8 cellular contexts compared by ENCODE assay signal in the genomic region with DNA sequence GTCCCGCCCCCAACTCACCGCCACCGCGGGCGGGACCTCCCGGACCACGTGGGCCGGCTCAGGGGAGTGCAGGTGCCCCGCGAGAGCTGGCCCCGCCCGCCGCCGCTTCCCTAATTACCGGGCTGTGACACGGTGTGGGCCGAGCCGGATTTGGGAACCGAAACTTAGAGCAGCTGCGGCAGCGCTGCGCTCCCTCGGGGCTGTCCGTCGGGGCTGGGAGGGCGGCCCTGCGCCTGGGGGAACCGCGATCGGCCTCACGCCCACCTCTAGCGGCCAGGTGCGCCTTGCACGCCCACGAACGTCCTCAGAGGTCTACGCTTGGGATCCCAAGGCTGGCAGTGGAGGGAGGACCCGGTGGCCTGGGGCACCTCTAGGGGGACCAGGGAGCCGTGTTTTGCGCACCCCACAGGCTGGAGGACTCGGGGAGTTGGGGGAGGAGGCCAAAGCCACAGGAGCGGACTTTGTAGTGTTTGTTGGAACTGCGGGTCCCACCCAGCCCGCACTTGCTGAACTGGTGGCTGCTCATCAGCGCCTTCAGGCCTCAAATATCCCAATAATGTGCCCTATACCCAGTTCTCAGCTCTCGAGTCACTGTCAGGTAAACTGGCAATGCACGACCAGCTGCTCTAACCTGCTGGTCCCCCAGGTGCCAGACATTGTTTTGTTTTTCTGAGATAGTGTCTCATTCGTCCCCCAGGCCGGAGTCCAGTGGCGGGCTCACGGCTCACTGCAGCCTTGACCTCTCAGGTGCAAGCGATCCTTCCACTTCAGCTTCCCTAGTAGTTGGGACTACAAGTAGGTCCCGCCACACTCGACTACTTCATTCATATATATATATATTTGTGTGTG. TPM values are rescaled to one million over a fixed set of nuclear protein-coding genes. Genes with fewer than 3 reads are reported as not detected.
DNase-seq lines count a peak whose midpoint lies in the region; ATAC-seq and TF ChIP-seq lines count a peak whose summit lies in the region.

No MANE protein-coding gene starts in this region.

- CTCF ChIA-PET in SK-N-SH (lab: Yijun Ruan, JAX): interaction anchor here (1.3 to 5.6 kb wide), 4 partner anchors 53 to 266 kb away, joined by 3 to 54 read pairs (median 3); no protein-coding TSS in a partner anchor

- peak overlapping the region; percentile 5; the same call in 1 of the 2 replicates for H3K9ac ChIP-seq in SK-N-SH

- no peak for TF ChIP-seq CTCF in SK-N-SH (IDR thresholded peaks at IDR 0.05)

- ATAC-seq in GM21447 (IDR thresholded peaks at IDR 0.05; ENCODE audit: unreplicated experiment): peak; percentile 52

- H4K20me1 ChIP-seq in SK-N-SH (ENCODE audit: insufficient read depth): peaks cover 23% of the 10 kb centered on the region

- H3K4me3 ChIP-seq in SK-N-SH (ENCODE audit: low read depth in 2 of 2, low read length in 1 of 2): peak overlapping the region; percentile 49 to 80; a peak in 3 of 4 replicates
- H3K4me3 ChIP-seq in iPS DF 6.9 (ENCODE audit: low read length): peak overlapping the region; percentile 87; the same call in 1 of the 2 replicates
- peak overlapping the region; percentile 56 to 93 (median 82) for H3K4me3 ChIP-seq in skin epidermis

- peak overlapping the region in 1 of 2 experiments; percentile 67; a peak in 1 of 4 replicates for H3K27ac ChIP-seq in SK-N-SH (ENCODE audit: low read depth in 2 of 2, low read length in 1 of 2)
- H3K27ac ChIP-seq in iPS DF 6.9 (ENCODE audit: low read length): no peak overlapping the region
- peak overlapping the region; percentile 72 to 98 (median 90) for H3K27ac ChIP-seq in skin epidermis

- H3K36me3 ChIP-seq in SK-N-SH (replicated peaks in 1 of 2; ENCODE audit: control insufficient read depth in 1 of 2, insufficient read depth in 2 of 2, low read length in 1 of 2) (peaks cover 0 to 2% of the 10 kb centered on the region in 2 experiments), iPS DF 6.9 (ENCODE audit: control insufficient read depth, insufficient read depth, low read length) (no peaks in the 10 kb centered on the region)

- POLR2A ChIA-PET in SK-N-SH (lab: Yijun Ruan, JAX): interaction anchor here (0.7 kb wide), 1 partner anchor 69 kb away, joined by 3 read pairs; no protein-coding TSS in a partner anchor

- TF ChIP-seq EP300 in SK-N-SH (IDR thresholded peaks at IDR 0.05; ENCODE audit: borderline replicate concordance in 1 of 2, low read depth in 1 of 2, low read length in 1 of 2): no peak

- no peak for TF ChIP-seq RAD21 in SK-N-SH (IDR thresholded peaks at IDR 0.05; ENCODE audit: low read length)

- H3K27me3 ChIP-seq in SK-N-SH (ENCODE audit: insufficient read depth): no peaks in the 10 kb centered on the region
- no peaks in the 10 kb centered on the region for H3K27me3 ChIP-seq in iPS DF 6.9 (ENCODE audit: control insufficient read depth, insufficient read depth, low read length)

- no peaks in the 10 kb centered on the region for H3K9me2 ChIP-seq in SK-N-SH

- no peak overlapping the region; the same call in 1 of the 2 replicates for H2AFZ ChIP-seq in SK-N-SH (ENCODE audit: low read depth)

- peak; percentile 79 for DNase-seq in Daoy (ENCODE audit: low read depth)
- peak; percentile 79 for DNase-seq in HuH-7.5 (ENCODE audit: low spot score)
- no peak for DNase-seq in SK-N-SH
- DNase-seq in activated naive CD8-positive, alpha-beta T cell treated with anti-CD3 and anti-CD28 coated beads, Interleukin-2, amount 50 U/mL, for 16 hours (ENCODE audit: low read depth, low spot score): peak; percentile 37
- no peak for DNase-seq in iPS DF 6.9 (ENCODE audit: low read depth, low spot score)
- DNase-seq in NCI-H1694 treated with DMSO at 0.1 percent for 48 hours (lab: John Stamatoyannopoulos, UW): no peak

- H3K4me2 ChIP-seq in SK-N-SH: peak overlapping the region; percentile 81

- H3K4me1 ChIP-seq in SK-N-SH (ENCODE audit: control insufficient read depth in 1 of 2, insufficient read depth in 2 of 2, low read depth in 1 of 2, low read length in 1 of 2) (peaks cover 4 to 38% of the 10 kb centered on the region in 2 experiments; a peak in 2 of 4 replicates), iPS DF 6.9 (ENCODE audit: control insufficient read depth, insufficient read depth, low read length) (peaks cover 10% of the 10 kb centered on the region)

- peaks cover 28% of the 10 kb centered on the region for H3F3A ChIP-seq in SK-N-SH (replicated peaks; ENCODE audit: insufficient read depth)

- peaks cover 40% of the 10 kb centered on the region for H3K79me2 ChIP-seq in SK-N-SH (ENCODE audit: insufficient read depth)

- WGBS in SK-N-SH (ENCODE audit: low lambda C conversion rate): 65% methylated on average over 22 of the region's 54 CpGs
- no CpG with 5 or more reads among the region's 54 CpGs for WGBS in iPS DF 6.9 (ENCODE audit: insufficient coverage, insufficient read length)

- H3K9me3 ChIP-seq in SK-N-SH: no peaks in the 10 kb centered on the region
- H3K9me3 ChIP-seq in iPS DF 6.9 (ENCODE audit: control insufficient read depth, insufficient read depth, low read length): no peaks in the 10 kb centered on the region

TF ChIP-seq in SK-N-SH, 30 proteins besides CTCF, POLR2A, EP300 and RAD21:
- peak; percentile 0; the same call in 1 of the 2 replicates for TF ChIP-seq MXI1 (IDR thresholded peaks at IDR 0.05; ENCODE audit: low read depth, low read length)
- no peak for TF ChIP-seq FOXM1 (IDR thresholded peaks at IDR 0.05; ENCODE audit: low read depth)
- TF ChIP-seq, protein P1, sequence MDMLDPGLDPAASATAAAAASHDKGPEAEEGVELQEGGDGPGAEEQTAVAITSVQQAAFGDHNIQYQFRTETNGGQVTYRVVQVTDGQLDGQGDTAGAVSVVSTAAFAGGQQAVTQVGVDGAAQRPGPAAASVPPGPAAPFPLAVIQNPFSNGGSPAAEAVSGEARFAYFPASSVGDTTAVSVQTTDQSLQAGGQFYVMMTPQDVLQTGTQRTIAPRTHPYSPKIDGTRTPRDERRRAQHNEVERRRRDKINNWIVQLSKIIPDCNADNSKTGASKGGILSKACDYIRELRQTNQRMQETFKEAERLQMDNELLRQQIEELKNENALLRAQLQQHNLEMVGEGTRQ (IDR thresholded peaks at IDR 0.05; ENCODE audit: borderline replicate concordance, low read depth, low read length): peak; percentile 4; the same call in 1 of the 2 replicates
- no peak for TF ChIP-seq MEF2A (IDR thresholded peaks at IDR 0.05; ENCODE audit: borderline replicate concordance, low read depth)
- no peak for TF ChIP-seq PBX3 (IDR thresholded peaks at IDR 0.05)
- TF ChIP-seq NFIC (IDR thresholded peaks at IDR 0.05; ENCODE audit: borderline replicate concordance): no peak
- TF ChIP-seq, protein P2, sequence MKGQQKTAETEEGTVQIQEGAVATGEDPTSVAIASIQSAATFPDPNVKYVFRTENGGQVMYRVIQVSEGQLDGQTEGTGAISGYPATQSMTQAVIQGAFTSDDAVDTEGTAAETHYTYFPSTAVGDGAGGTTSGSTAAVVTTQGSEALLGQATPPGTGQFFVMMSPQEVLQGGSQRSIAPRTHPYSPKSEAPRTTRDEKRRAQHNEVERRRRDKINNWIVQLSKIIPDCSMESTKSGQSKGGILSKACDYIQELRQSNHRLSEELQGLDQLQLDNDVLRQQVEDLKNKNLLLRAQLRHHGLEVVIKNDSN (IDR thresholded peaks at IDR 0.05; ENCODE audit: borderline replicate concordance, low read depth): peak; percentile 68; the same call in 1 of the 2 replicates
- TF ChIP-seq, protein P3, sequence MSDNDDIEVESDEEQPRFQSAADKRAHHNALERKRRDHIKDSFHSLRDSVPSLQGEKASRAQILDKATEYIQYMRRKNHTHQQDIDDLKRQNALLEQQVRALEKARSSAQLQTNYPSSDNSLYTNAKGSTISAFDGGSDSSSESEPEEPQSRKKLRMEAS (IDR thresholded peaks at IDR 0.05; ENCODE audit: low read depth): peak; percentile 2; the same call in 1 of the 2 replicates
TF ChIP-seq in SK-N-SH: peak in this region for 4.

RNA-seq across cellular contexts. Expression of gene NADK, which starts 0.8 kb away (rescaled TPM):
- 31.2 and 39.5 TPM in 2 replicates for total RNA-seq in Daoy (2014; rRNA removed; shearing (Covaris generic))
- 66.2 and 70.4 TPM in 2 replicates for polyA plus RNA-seq in SK-N-SH (2012; rRNA removed)
- 31.7 and 41.3 TPM in 2 replicates for polyA plus RNA-seq in SK-N-SH (2012; cell fraction: cytosol; rRNA removed)
- polyA plus RNA-seq in SK-N-SH (2012; cell fraction: nucleus; rRNA removed): 171 and 178 TPM in 2 replicates

RNA-seq across cellular contexts. Expression of gene CDK11A, which starts 54.9 kb away (rescaled TPM):
- total RNA-seq in Daoy (2014; rRNA removed; shearing (Covaris generic)): 10.0 and 13.5 TPM in 2 replicates
- polyA plus RNA-seq in SK-N-SH (2012; rRNA removed): 22.0 and 24.0 TPM in 2 replicates
- polyA plus RNA-seq in SK-N-SH (2012; cell fraction: cytosol; rRNA removed): 9.6 and 10.1 TPM in 2 replicates
- 159 and 185 TPM in 2 replicates for polyA plus RNA-seq in SK-N-SH (2012; cell fraction: nucleus; rRNA removed)

Comparison
In these comparisons a context has a peak if more than half of its experiments do, and no peak if none do; other contexts are left out.
1. DNase-seq: peak in Daoy (single experiment), HuH-7.5 (single experiment) and activated naive CD8-positive, alpha-beta T cell treated with anti-CD3 and anti-CD28 coated beads, Interleukin-2, amount 50 U/mL, for 16 hours (single experiment); none in SK-N-SH (single experiment), iPS DF 6.9 (single experiment) and NCI-H1694 treated with DMSO at 0.1 percent for 48 hours (single experiment).
2. Peak in every context shown above with its lines, with median percentiles within 50 percentile points of each other: H3K4me3 ChIP-seq.